30 cellular contexts compared by ENCODE assay signal in genomic region chr1:228900993-228901392, GRCh38.
A peak's percentile ranks its signal among the peaks of the same experiment; 100 is the strongest.
DNase-seq lines count a peak whose midpoint lies in the region; ATAC-seq and TF ChIP-seq lines count a peak whose summit lies in the region.
"Had no signal": no experiment of that assay in that cellular context is flagged by ENCODE, and none has a peak within 500 bp of the region (broad histone marks: within the 10 kb centered on the region; RNA-seq: fewer than 3 reads in every experiment).

No MANE protein-coding gene starts in this region.

- H3K9me1 ChIP-seq in IMR-90 (ENCODE audit: insufficient read depth, low read length): peaks cover 14% of the 10 kb centered on the region

- in situ Hi-C loops in IMR-90 (cut with MboI; ENCODE audit: low sequenced_read_pairs): no loop called here

- H2BK120ac ChIP-seq in IMR-90 (ENCODE audit: low read depth, low read length): peak overlapping the region; percentile 38

- H2AFZ ChIP-seq in IMR-90 (replicated peaks; ENCODE audit: low read length, poor library complexity) (no peak overlapping the region), smooth muscle cell (ENCODE audit: low read depth) (no peak overlapping the region), PC-9 (no peak overlapping the region)

- H4K20me1 ChIP-seq in IMR-90 (ENCODE audit: insufficient read depth, low read length) (peaks cover 4% of the 10 kb centered on the region; the same call in 1 of the 2 replicates), smooth muscle cell (ENCODE audit: low read depth) (no peaks in the 10 kb centered on the region), PC-9 (ENCODE audit: insufficient read depth) (no peaks in the 10 kb centered on the region)
- H4K20me1 ChIP-seq: BLaER1 had no signal

- no peak overlapping the region for H3K14ac ChIP-seq in IMR-90 (replicated peaks; ENCODE audit: low read depth, low read length)

- H3K9me2 ChIP-seq in PC-9 (ENCODE audit: insufficient read depth): no peaks in the 10 kb centered on the region

- peaks cover 25% of the 10 kb centered on the region for H3K4me1 ChIP-seq in IMR-90 (ENCODE audit: control insufficient read depth, insufficient read depth, low read length)
- peaks cover 15% of the 10 kb centered on the region for H3K4me1 ChIP-seq in mesodermal cell (ENCODE audit: control insufficient read depth, insufficient read depth, low read length, poor library complexity, severe bottlenecking)
- H3K4me1 ChIP-seq in smooth muscle cell (ENCODE audit: low read depth): peaks cover 37% of the 10 kb centered on the region
- no peaks in the 10 kb centered on the region for H3K4me1 ChIP-seq in PC-9 (replicated peaks; ENCODE audit: insufficient read depth)

- H3K27ac ChIP-seq in IMR-90 (ENCODE audit: insufficient read depth, low read length) (peak overlapping the region; percentile 10; the same call in 1 of the 2 replicates), mesodermal cell (ENCODE audit: low read depth, low read length, severe bottlenecking) (peak overlapping the region; percentile 78), smooth muscle cell (ENCODE audit: low read depth) (peak overlapping the region; percentile 94), PC-9 (no peak overlapping the region)
- H3K27ac ChIP-seq: adrenal gland, BLaER1, epithelial cell of prostate, HL-60, KMS-11, left ventricle myocardium inferior, skin epidermis, thyroid gland had no signal

- no peak overlapping the region for H4K8ac ChIP-seq in IMR-90 (ENCODE audit: low read depth in 2 of 2, low read length in 2 of 2)

- no peak overlapping the region for H4K91ac ChIP-seq in IMR-90 (ENCODE audit: insufficient read depth, low read depth, low read length)

- dilution Hi-C loops in IMR-90 (cut with HindIII; ENCODE audit: low sequenced_read_pairs, unreplicated experiment): no loop called here

- H3K36me3 Mint-ChIP-seq in brain: no peaks in the 10 kb centered on the region
- H3K36me3 Mint-ChIP-seq in stimulated activated memory B cell treated with anti-CD40 and anti-IgM and Interleukin-4, amounts not matched to agents 10 μg/mL and 1 μg/mL and 100 μg/mL, for 72 hours: no peaks in the 10 kb centered on the region
- H3K36me3 Mint-ChIP-seq: activated CD4-positive, alpha-beta memory T cell treated with anti-CD3 and anti-CD28 coated beads for 36 hours had no signal

- no peak overlapping the region; the same call in 1 of the 2 replicates for H4K5ac ChIP-seq in IMR-90 (ENCODE audit: low read depth, low read length)

- H3K56ac ChIP-seq in IMR-90 (ENCODE audit: extremely low read depth, insufficient read depth, low read length): no peak overlapping the region

- H3K27me3 Mint-ChIP-seq in brain: peaks cover 3% of the 10 kb centered on the region
- peaks cover 21% of the 10 kb centered on the region for H3K27me3 Mint-ChIP-seq in stimulated activated memory B cell treated with anti-CD40 and anti-IgM and Interleukin-4, amounts not matched to agents 10 μg/mL and 1 μg/mL and 100 μg/mL, for 72 hours
- H3K27me3 Mint-ChIP-seq: activated CD4-positive, alpha-beta memory T cell treated with anti-CD3 and anti-CD28 coated beads for 36 hours; stimulated activated naive CD8-positive, alpha-beta T cell treated with anti-CD3 and anti-CD28 coated beads, Interleukin-15, Interleukin-2, amounts not matched to agents 100 ng/mL and 50 ng/mL, for 24 hours had no signal

- intact Hi-C loops in IMR-90 (cut with micrococcal nuclease): loop anchor here (10.0 kb wide), 1 partner anchor 324 kb away; no protein-coding TSS in a partner anchor
- intact Hi-C loops in PC-9 (cut with micrococcal nuclease; ENCODE audit: unreplicated experiment): no loop called here

- DNase-seq in IMR-90: no peak
- no peak for DNase-seq in smooth muscle cell (lab: John Stamatoyannopoulos, UW; ENCODE audit: unreplicated experiment)
- DNase-seq in NCI-H526 treated with DMSO at 0.1 percent for 48 hours (lab: John Stamatoyannopoulos, UW): no peak
- DNase-seq in NCI-H146 (lab: John Stamatoyannopoulos, UW): no peak
- no peak for DNase-seq in PC-9
- DNase-seq: activated CD4-positive, alpha-beta memory T cell treated with anti-CD3 and anti-CD28 coated beads for 36 hours; activated CD4-positive, alpha-beta T cell treated with anti-CD3 and anti-CD28 coated beads for 1 hour; activated CD8-positive, alpha-beta memory T cell treated with anti-CD3 and anti-CD28 coated beads, Interleukin-2, amount 50 U/mL, for 48 hours; activated naive CD4-positive, alpha-beta T cell treated with anti-CD3 and anti-CD28 coated beads for 36 hours; adrenal gland; DMS153; effector memory CD4-positive, alpha-beta T cell; glutamatergic neuron; left ventricle myocardium inferior; MM.1S; NCI-H2029; NCI-H226; SIG-M5; thyroid gland had no signal

- H2AK9ac ChIP-seq in IMR-90 (replicated peaks; ENCODE audit: low read depth, low read length, poor library complexity): no peak overlapping the region

- H3K27ac Mint-ChIP-seq in brain: peak overlapping the region; percentile 85 to 93 (median 88)
- no peak overlapping the region for H3K27ac Mint-ChIP-seq in stimulated activated memory B cell treated with anti-CD40 and anti-IgM and Interleukin-4, amounts not matched to agents 10 μg/mL and 1 μg/mL and 100 μg/mL, for 72 hours
- H3K27ac Mint-ChIP-seq: activated CD4-positive, alpha-beta memory T cell treated with anti-CD3 and anti-CD28 coated beads for 36 hours; activated naive CD4-positive, alpha-beta T cell treated with anti-CD3 and anti-CD28 coated beads for 36 hours; activated T-helper 1 cell treated with anti-CD3 and anti-CD28 coated beads, Interleukin-12 subunit alpha, Interleukin-12 subunit beta, Interleukin-2, Interleukin-4 antibody, amounts not matched to agents 30 ng/mL and 10 ng/mL and 1 ng/mL, durations not matched to agents 14 hours and 24 hours and 36 hours; stimulated activated naive CD8-positive, alpha-beta T cell treated with anti-CD3 and anti-CD28 coated beads, Interleukin-15, Interleukin-2, amounts not matched to agents 100 ng/mL and 50 ng/mL, for 24 hours; T-helper 2 cell treated with Interferon-gamma antibody and Interleukin-4, amounts not matched to agents 5 μg/mL and 100 μg/mL, for 36 hours had no signal

- WGBS in IMR-90 (ENCODE audit: extremely low coverage in 2 of 2, insufficient read length in 1 of 2), 2 experiments: no CpG with 5 or more reads among the region's 6 CpGs
- WGBS in mesodermal cell (ENCODE audit: insufficient coverage in 2 of 2), 2 experiments: 72 to 81% methylated on average over 4 of the region's 6 CpGs
- WGBS in smooth muscle cell (ENCODE audit: low lambda C conversion rate): 37% methylated on average over 6 of the region's 6 CpGs

- no peaks in the 10 kb centered on the region for H3K79me1 ChIP-seq in IMR-90 (ENCODE audit: low read depth in 1 of 2, low read length in 2 of 2)

- peaks cover 35% of the 10 kb centered on the region for H3F3A ChIP-seq in smooth muscle cell (ENCODE audit: low read depth)
- H3F3A ChIP-seq in PC-9 (ENCODE audit: insufficient read depth, low read depth): no peaks in the 10 kb centered on the region

- TF ChIP-seq CTCF in IMR-90 (conservative IDR thresholded peaks at IDR 0.05; ENCODE audit: low read depth, low read length) (no peak), brain (conservative IDR thresholded peaks at IDR 0.05) (no peak), smooth muscle cell (IDR thresholded peaks at IDR 0.05; ENCODE audit: borderline replicate concordance, insufficient read depth, poor library complexity, severe bottlenecking) (no peak), PC-9 (conservative IDR thresholded peaks at IDR 0.05) (no peak)

- no peak overlapping the region for H3K18ac ChIP-seq in IMR-90 (ENCODE audit: low read depth, low read length)

- no peak for ATAC-seq in IMR-90 (ENCODE audit: low read depth)
- no peak for ATAC-seq in stimulated activated memory B cell treated with anti-CD40 and anti-IgM and Interleukin-4, amounts not matched to agents 10 μg/mL and 1 μg/mL and 100 μg/mL, for 72 hours

- no peak for TF ChIP-seq RAD21 in IMR-90 (IDR thresholded peaks at IDR 0.05; ENCODE audit: low read length)

- H3K9me3 Mint-ChIP-seq in brain: peaks cover 0 to 2% (median 0%) of the 10 kb centered on the region in 5 experiments
- H3K9me3 Mint-ChIP-seq in stimulated activated memory B cell treated with anti-CD40 and anti-IgM and Interleukin-4, amounts not matched to agents 10 μg/mL and 1 μg/mL and 100 μg/mL, for 72 hours: no peaks in the 10 kb centered on the region
- H3K9me3 Mint-ChIP-seq: activated CD4-positive, alpha-beta memory T cell treated with anti-CD3 and anti-CD28 coated beads for 36 hours; activated naive CD4-positive, alpha-beta T cell treated with anti-CD3 and anti-CD28 coated beads for 36 hours; activated T-helper 1 cell treated with anti-CD3 and anti-CD28 coated beads, Interleukin-12 subunit alpha, Interleukin-12 subunit beta, Interleukin-2, Interleukin-4 antibody, amounts not matched to agents 30 ng/mL and 10 ng/mL and 1 ng/mL, durations not matched to agents 14 hours and 24 hours and 36 hours; stimulated activated naive CD8-positive, alpha-beta T cell treated with anti-CD3 and anti-CD28 coated beads, Interleukin-15, Interleukin-2, amounts not matched to agents 100 ng/mL and 50 ng/mL, for 24 hours; T-helper 2 cell treated with Interferon-gamma antibody and Interleukin-4, amounts not matched to agents 5 μg/mL and 100 μg/mL, for 36 hours had no signal

- H2BK20ac ChIP-seq in IMR-90 (ENCODE audit: low read depth, low read length): no peak overlapping the region

- H3K36me3 ChIP-seq in IMR-90 (ENCODE audit: control insufficient read depth, insufficient read depth, low read length): no peaks in the 10 kb centered on the region
- no peaks in the 10 kb centered on the region for H3K36me3 ChIP-seq in mesodermal cell (ENCODE audit: control insufficient read depth, insufficient read depth, low read length)
- no peaks in the 10 kb centered on the region for H3K36me3 ChIP-seq in smooth muscle cell (ENCODE audit: low read depth)
- H3K36me3 ChIP-seq in PC-9 (ENCODE audit: low read depth): no peaks in the 10 kb centered on the region
- H3K36me3 ChIP-seq: adrenal gland, BLaER1, left ventricle myocardium inferior, thyroid gland had no signal

- no peak overlapping the region for H2BK5ac ChIP-seq in IMR-90 (ENCODE audit: low read depth, low read length, poor library complexity, severe bottlenecking)

- CTCF ChIA-PET in IMR-90 (lab: Yijun Ruan, JAX) (interaction anchor here (0.7 to 1.0 kb wide), 4 partner anchors 9 to 129 kb away, joined by 3 read pairs; no protein-coding TSS in a partner anchor), PC-9 (lab: Charles Lee) (interaction anchor here (0.7 kb wide), 1 partner anchor 66 kb away, joined by 3 read pairs; no protein-coding TSS in a partner anchor)

- H3K4me1 Mint-ChIP-seq in brain: peaks cover 52% of the 10 kb centered on the region
- peaks cover 15% of the 10 kb centered on the region for H3K4me1 Mint-ChIP-seq in stimulated activated memory B cell treated with anti-CD40 and anti-IgM and Interleukin-4, amounts not matched to agents 10 μg/mL and 1 μg/mL and 100 μg/mL, for 72 hours

- no peak overlapping the region for H2AK5ac ChIP-seq in IMR-90 (ENCODE audit: low read depth, low read length)

- H3K4ac ChIP-seq in IMR-90 (ENCODE audit: low read depth, low read length): 0 out of 2 replicates have a peak overlapping the region, but pooled peaks have one; percentile 8

- H3K23ac ChIP-seq in IMR-90 (ENCODE audit: low read depth, low read length): no peak overlapping the region

- H3K4me3 ChIP-seq in IMR-90 (ENCODE audit: insufficient read depth, low read depth, low read length) (no peak overlapping the region), mesodermal cell (ENCODE audit: extremely low read depth, insufficient read depth, low read length, poor library complexity, severe bottlenecking) (no peak overlapping the region), smooth muscle cell (no peak overlapping the region), PC-9 (no peak overlapping the region)
- H3K4me3 ChIP-seq: adrenal gland, BLaER1, left ventricle myocardium inferior, skin epidermis, thyroid gland had no signal

- H3K4me3 Mint-ChIP-seq in brain: peak overlapping the region in 2 of 5 experiments; percentile 22 to 47
- H3K4me3 Mint-ChIP-seq in stimulated activated memory B cell treated with anti-CD40 and anti-IgM and Interleukin-4, amounts not matched to agents 10 μg/mL and 1 μg/mL and 100 μg/mL, for 72 hours: no peak overlapping the region
- H3K4me3 Mint-ChIP-seq: activated CD4-positive, alpha-beta memory T cell treated with anti-CD3 and anti-CD28 coated beads for 36 hours; activated naive CD4-positive, alpha-beta T cell treated with anti-CD3 and anti-CD28 coated beads for 36 hours; activated T-helper 1 cell treated with anti-CD3 and anti-CD28 coated beads, Interleukin-12 subunit alpha, Interleukin-12 subunit beta, Interleukin-2, Interleukin-4 antibody, amounts not matched to agents 30 ng/mL and 10 ng/mL and 1 ng/mL, durations not matched to agents 14 hours and 24 hours and 36 hours; stimulated activated naive CD8-positive, alpha-beta T cell treated with anti-CD3 and anti-CD28 coated beads, Interleukin-15, Interleukin-2, amounts not matched to agents 100 ng/mL and 50 ng/mL, for 24 hours; T-helper 2 cell treated with Interferon-gamma antibody and Interleukin-4, amounts not matched to agents 5 μg/mL and 100 μg/mL, for 36 hours had no signal

- H3K79me2 ChIP-seq in smooth muscle cell (ENCODE audit: low read depth): no peaks in the 10 kb centered on the region
- no peaks in the 10 kb centered on the region for H3K79me2 ChIP-seq in PC-9 (ENCODE audit: low read depth)

- H3K27me3 ChIP-seq in IMR-90 (ENCODE audit: control insufficient read depth, insufficient read depth, low read length): no peaks in the 10 kb centered on the region; the same call in 1 of the 2 replicates
- no peaks in the 10 kb centered on the region for H3K27me3 ChIP-seq in smooth muscle cell (ENCODE audit: low read depth)
- peaks cover 86% of the 10 kb centered on the region for H3K27me3 ChIP-seq in PC-9 (ENCODE audit: insufficient read depth, low read depth)
- H3K27me3 ChIP-seq: adrenal gland, BLaER1, thyroid gland had no signal

- H3K9ac ChIP-seq in IMR-90 (ENCODE audit: low read depth, low read length): no peak overlapping the region
- H3K9ac ChIP-seq in smooth muscle cell (ENCODE audit: low read depth): peak overlapping the region; percentile 70
- H3K9ac ChIP-seq: BLaER1, KMS-11 had no signal

- TF ChIP-seq POLR2A in IMR-90 (IDR thresholded peaks at IDR 0.05; ENCODE audit: low read depth, low read length): no peak

- POLR2A ChIA-PET in IMR-90 (lab: Charles Lee; ENCODE audit: unreplicated experiment) (interaction anchor here (1.0 kb wide), 1 partner anchor 10 kb away, joined by 3 read pairs; no protein-coding TSS in a partner anchor), PC-9 (lab: Charles Lee; ENCODE audit: unreplicated experiment) (no interaction called here)

- H3K9me3 ChIP-seq in IMR-90 (ENCODE audit: control insufficient read depth, insufficient read depth, low read length): no peaks in the 10 kb centered on the region
- no peaks in the 10 kb centered on the region for H3K9me3 ChIP-seq in mesodermal cell (ENCODE audit: control insufficient read depth, low read length)
- no peaks in the 10 kb centered on the region for H3K9me3 ChIP-seq in smooth muscle cell (replicated peaks; ENCODE audit: low read depth)
- H3K9me3 ChIP-seq in PC-9 (ENCODE audit: insufficient read depth, low read depth): no peaks in the 10 kb centered on the region
- H3K9me3 ChIP-seq: adrenal gland, BLaER1, left ventricle myocardium inferior, thyroid gland had no signal

- H2BK15ac ChIP-seq in IMR-90 (ENCODE audit: low read depth, low read length): no peak overlapping the region

- H3K4me2 ChIP-seq in IMR-90 (ENCODE audit: low read depth, low read length) (no peak overlapping the region; the same call in 1 of the 2 replicates), smooth muscle cell (peak overlapping the region; percentile 80), PC-9 (no peak overlapping the region)
- H3K4me2 ChIP-seq: BLaER1, KMS-11 had no signal

- BruUV-seq in IMR-90 (replicated peaks; lab: Mats Ljungman, UMichigan) (no TSS peak), PC-9 (replicated peaks; lab: Mats Ljungman, UMichigan) (no TSS peak)
